In the genomic region with DNA sequence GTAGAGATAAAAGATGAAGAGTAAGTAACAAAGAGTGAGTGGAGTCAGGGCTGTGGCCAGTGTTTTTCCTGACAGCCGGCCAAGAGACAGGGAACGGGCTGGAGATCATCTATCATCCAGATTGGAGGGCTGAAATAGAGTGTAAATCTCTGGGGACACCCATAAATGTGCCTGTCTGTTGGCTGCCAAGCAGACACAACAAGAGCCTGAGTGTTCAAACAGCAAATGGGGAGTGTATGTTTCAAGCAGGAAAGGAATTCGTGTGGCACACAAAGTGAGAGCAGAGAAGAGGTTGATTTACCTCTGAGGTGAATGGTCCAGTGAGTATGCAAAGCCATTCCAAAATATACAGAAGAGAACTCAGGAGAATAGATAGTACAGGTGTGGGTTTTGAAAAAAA, we compare ENCODE assay signal across 29 cellular contexts.
"Had no signal": no experiment of that assay in that cellular context is flagged by ENCODE, and none has a peak within 500 bp of the region (broad histone marks: within the 10 kb centered on the region; RNA-seq: fewer than 3 reads in every experiment).

No MANE protein-coding gene starts in this region.

- H3K9me3 Mint-ChIP-seq: nephron, neural progenitor cell had no signal

- H3K27me3 ChIP-seq: colonic mucosa, gastroesophageal sphincter, heart right ventricle, neural progenitor cell, right atrium auricular region, suprapubic skin had no signal

- H3K36me3 Mint-ChIP-seq: neural progenitor cell had no signal

- H3K4me3 ChIP-seq: colonic mucosa, gastroesophageal sphincter, heart right ventricle, neural progenitor cell, prostate gland, right atrium auricular region, smooth muscle cell, suprapubic skin had no signal

- DNase-seq: colonic mucosa; effector CD8-positive, alpha-beta T cell; endodermal cell; foreskin fibroblast; heart right ventricle; hippocampal formation; left cardiac atrium; mesendoderm; midbrain; naive thymus-derived CD4-positive, alpha-beta T cell; stimulated activated CD4-positive, alpha-beta T cell treated with anti-CD3 and anti-CD28 coated beads, Interleukin-12 subunit alpha, Interleukin-12 subunit beta, amount 100 ng/mL, for 4 hours; stimulated activated CD4-positive, alpha-beta T cell treated with anti-CD3 and anti-CD28 coated beads, Interleukin-1b, Interleukin-23, amount 100 ng/mL, for 48 hours; stimulated activated CD4-positive, alpha-beta T cell treated with anti-CD3 and anti-CD28 coated beads, Interleukin-4, amount 100 ng/mL, for 1 hour; stimulated activated CD8-positive, alpha-beta memory T cell treated with anti-CD3 and anti-CD28 coated beads, Interleukin-4, amount 100 ng/mL, for 48 hours; stimulated activated naive CD4-positive, alpha-beta T cell; stimulated activated naive CD8-positive, alpha-beta T cell treated with anti-CD3 and anti-CD28 coated beads, Interleukin-15, amount 100 ng/mL, for 72 hours; trophoblast cell had no signal

- H3K27me3 Mint-ChIP-seq: dendritic cell treated with granulocyte-macrophage colony-stimulating factor and Interleukin-4, amounts not matched to agents 40 ng/mL and 50 ng/mL, for 4 days; naive thymus-derived CD4-positive, alpha-beta T cell; stimulated activated naive CD8-positive, alpha-beta T cell treated with anti-CD3 and anti-CD28 coated beads, Interleukin-15, amount 100 ng/mL, for 72 hours had no signal

- H3K27ac Mint-ChIP-seq: dendritic cell treated with granulocyte-macrophage colony-stimulating factor and Interleukin-4, amounts not matched to agents 40 ng/mL and 50 ng/mL, for 4 days; endodermal cell; naive thymus-derived CD4-positive, alpha-beta T cell; nephron; neural progenitor cell; stimulated activated naive CD8-positive, alpha-beta T cell treated with anti-CD3 and anti-CD28 coated beads, Interleukin-15, amount 100 ng/mL, for 72 hours had no signal

- H3K36me3 ChIP-seq: colonic mucosa, gastroesophageal sphincter, heart right ventricle, neural progenitor cell, prostate gland, right atrium auricular region, suprapubic skin had no signal

- H3K9me3 ChIP-seq: colonic mucosa, prostate gland, right atrium auricular region had no signal

- H3K4me1 ChIP-seq: colonic mucosa, gastroesophageal sphincter, heart right ventricle, neural progenitor cell, parathyroid adenoma, prostate gland, right atrium auricular region, suprapubic skin had no signal

- H3K4me1 Mint-ChIP-seq: naive thymus-derived CD4-positive, alpha-beta T cell; neural progenitor cell; stimulated activated naive CD8-positive, alpha-beta T cell treated with anti-CD3 and anti-CD28 coated beads, Interleukin-15, amount 100 ng/mL, for 72 hours had no signal

- H3K27ac ChIP-seq: colonic mucosa, epithelial cell of prostate, gastroesophageal sphincter, heart right ventricle, neural progenitor cell, parathyroid adenoma, prostate gland, right atrium auricular region, suprapubic skin had no signal

- H3K4me3 Mint-ChIP-seq: dendritic cell treated with granulocyte-macrophage colony-stimulating factor and Interleukin-4, amounts not matched to agents 40 ng/mL and 50 ng/mL, for 4 days; endodermal cell; naive thymus-derived CD4-positive, alpha-beta T cell; nephron; neural progenitor cell; stimulated activated naive CD8-positive, alpha-beta T cell treated with anti-CD3 and anti-CD28 coated beads, Interleukin-15, amount 100 ng/mL, for 72 hours had no signal

- ATAC-seq: esophagus mucosa; gastroesophageal sphincter; heart right ventricle; left cardiac atrium; naive thymus-derived CD4-positive, alpha-beta T cell; sciatic nerve; stimulated activated naive CD8-positive, alpha-beta T cell treated with anti-CD3 and anti-CD28 coated beads, Interleukin-15, amount 100 ng/mL, for 72 hours had no signal
